In the genomic region with DNA sequence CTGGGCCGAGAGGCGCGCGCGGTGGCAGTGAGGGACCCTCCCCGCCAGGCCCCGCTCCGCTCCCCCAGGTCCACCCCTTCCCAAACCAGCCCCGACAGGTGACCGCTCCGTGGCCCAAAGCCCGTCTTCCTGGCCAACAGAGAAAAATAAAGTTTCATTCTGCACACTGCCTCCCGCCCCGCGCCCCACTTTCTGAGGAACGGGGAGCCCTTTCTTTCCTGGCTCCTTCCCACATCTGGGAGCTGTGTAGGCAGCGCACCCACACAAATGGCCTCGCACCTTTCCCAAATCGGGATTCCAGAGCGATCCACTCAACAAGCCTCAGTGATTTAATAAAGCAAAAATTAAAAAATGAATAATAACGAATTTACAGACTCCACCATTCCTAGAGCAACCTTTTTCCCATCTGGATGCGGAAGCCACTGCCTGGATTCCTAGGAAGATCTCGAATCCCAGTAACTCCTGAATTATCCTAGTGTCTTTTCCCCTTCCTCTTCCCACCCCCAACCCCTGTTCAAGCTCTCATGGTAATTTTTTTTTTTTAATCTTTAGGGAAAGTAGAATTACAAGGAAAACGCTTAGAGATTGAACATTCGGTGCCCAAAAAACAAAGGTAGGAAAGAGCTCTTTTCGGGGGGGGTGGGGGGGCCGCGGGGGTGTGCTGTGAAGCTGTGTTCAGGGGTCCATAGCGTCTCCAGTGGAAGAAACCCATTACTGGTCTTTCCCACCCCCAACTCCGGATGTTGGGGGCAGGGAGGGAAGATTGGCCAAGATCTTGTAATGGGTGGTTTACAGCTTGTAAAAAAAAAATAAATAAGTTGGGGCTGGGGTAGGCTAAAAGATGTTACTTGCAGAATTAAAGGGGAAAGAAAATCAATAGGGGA, we compare ENCODE assay signal across 12 cellular contexts. TPM values are rescaled to one million over a fixed set of nuclear protein-coding genes. Genes with fewer than 3 reads are reported as not detected.
DNase-seq lines count a peak whose midpoint lies in the region; ATAC-seq, FAIRE-seq and TF ChIP-seq lines count a peak whose summit lies in the region.
"Had no signal": no experiment of that assay in that cellular context is flagged by ENCODE, and none has a peak within 500 bp of the region (broad histone marks: within the 10 kb centered on the region; RNA-seq: fewer than 3 reads in every experiment).

No MANE protein-coding gene starts in this region.

- peaks cover 17% of the 10 kb centered on the region for H3K27me3 ChIP-seq in astrocyte (ENCODE audit: insufficient read depth, low read length)
- H3K27me3 ChIP-seq in heart left ventricle: peaks cover 63 to 100% (median 98%) of the 10 kb centered on the region in 9 donors

- peak overlapping the region; percentile 88 for H3K27ac ChIP-seq in astrocyte (ENCODE audit: low read depth, low read length)
- H3K27ac ChIP-seq in heart left ventricle: no peak overlapping the region

- peaks cover 65% of the 10 kb centered on the region for H3K79me2 ChIP-seq in astrocyte (ENCODE audit: insufficient read depth, low read length)

- WGBS in heart left ventricle, 4 donors: 14 to 22% (median 15%) methylated on average over 23 to 30 of the region's 30 CpGs

- no peaks in the 10 kb centered on the region for H3K27me3 Mint-ChIP-seq in astrocyte (ENCODE audit: low read depth, unreplicated experiment)
- H3K27me3 Mint-ChIP-seq in memory B cell: peaks cover 34% of the 10 kb centered on the region

- H3K36me3 Mint-ChIP-seq in astrocyte (ENCODE audit: low read depth, unreplicated experiment) (peaks cover 13% of the 10 kb centered on the region), memory B cell (no peaks in the 10 kb centered on the region)

- intact Hi-C loops in heart left ventricle (cut with DNase I): loop anchor here in 1 of 10 donors (10.0 kb wide), 1 partner anchor 264 kb away; no protein-coding TSS in a partner anchor

- peak overlapping the region; percentile 36 for H2AFZ ChIP-seq in astrocyte (ENCODE audit: low read depth, low read length)

- H3K27ac Mint-ChIP-seq in astrocyte (ENCODE audit: unreplicated experiment) (peak overlapping the region; percentile 99), memory B cell (no peak overlapping the region)

- H3K9me3 ChIP-seq in astrocyte (ENCODE audit: insufficient read depth, low read depth, low read length) (no peaks in the 10 kb centered on the region), heart left ventricle (no peaks in the 10 kb centered on the region)

- ATAC-seq in memory B cell (ENCODE audit: low read depth): no peak
- ATAC-seq in GM21447 (IDR thresholded peaks at IDR 0.05; ENCODE audit: unreplicated experiment): no peak
- no peak for ATAC-seq in heart left ventricle

- H3K4me3 ChIP-seq in AG10803 (ENCODE audit: low read length) (peak overlapping the region; percentile 79), HFF-Myc (replicated peaks; ENCODE audit: low read depth, low read length) (peak overlapping the region; percentile 58), astrocyte (ENCODE audit: insufficient read depth, low read depth, low read length) (peak overlapping the region; percentile 90), heart left ventricle (peak overlapping the region in 2 of 12 donors; percentile 1 to 19)
- H3K4me3 ChIP-seq: lung had no signal

- FAIRE-seq in astrocyte (lab: Jason Lieb, UNC): no peak
- FAIRE-seq: bronchial epithelial cell, H54 had no signal

- H3K4me1 ChIP-seq in astrocyte (ENCODE audit: insufficient read depth, low read length) (peaks cover 14% of the 10 kb centered on the region), heart left ventricle (peaks cover 0 to 32% (median 15%) of the 10 kb centered on the region in 12 donors)

- TF ChIP-seq CTCF in AG10803 (conservative IDR thresholded peaks at IDR 0.05; ENCODE audit: low read length): no peak
- no peak for TF ChIP-seq CTCF in HFF-Myc (IDR thresholded peaks at IDR 0.05; ENCODE audit: low read depth, low read length, missing control alignments)
- TF ChIP-seq CTCF in astrocyte (IDR thresholded peaks at IDR 0.05; ENCODE audit: insufficient read depth, low read depth, low read length): no peak
- no peak for TF ChIP-seq CTCF in heart left ventricle (IDR thresholded peaks at IDR 0.05)

- H3K36me3 ChIP-seq in astrocyte (ENCODE audit: insufficient read depth, low read length) (no peaks in the 10 kb centered on the region), heart left ventricle (no peaks in the 10 kb centered on the region)

- H3K4me1 Mint-ChIP-seq in astrocyte (ENCODE audit: low read depth, unreplicated experiment) (peaks cover 12% of the 10 kb centered on the region), memory B cell (peaks cover 14% of the 10 kb centered on the region)

- H3K4me3 Mint-ChIP-seq in astrocyte (ENCODE audit: unreplicated experiment) (peak overlapping the region; percentile 93), memory B cell (peak overlapping the region; percentile 63)

- H4K20me1 ChIP-seq in astrocyte (ENCODE audit: insufficient read depth, low read length): peaks cover 6% of the 10 kb centered on the region

- peak overlapping the region; percentile 96 for H3K9ac ChIP-seq in astrocyte (ENCODE audit: low read length)

- H3K4me2 ChIP-seq in astrocyte (ENCODE audit: low read length): peak overlapping the region; percentile 99

- H3K9me3 Mint-ChIP-seq in astrocyte (ENCODE audit: unreplicated experiment): peaks cover 1% of the 10 kb centered on the region
- peaks cover 3% of the 10 kb centered on the region for H3K9me3 Mint-ChIP-seq in memory B cell

- no peak for TF ChIP-seq POLR2A in heart left ventricle (IDR thresholded peaks at IDR 0.05)

- no peak for DNase-seq in AG10803 (ENCODE audit: low read depth)
- no peak for DNase-seq in HFF-Myc (ENCODE audit: extremely low read depth, low read depth)
- no peak for DNase-seq in astrocyte (ENCODE audit: low read depth)
- no peak for DNase-seq in memory B cell (ENCODE audit: low spot score in 2 of 2)
- no peak for DNase-seq in NCI-H1105 treated with DMSO at 0.1 percent for 48 hours (lab: John Stamatoyannopoulos, UW)
- no peak for DNase-seq in SHP77 treated with DMSO at 0.1 percent for 48 hours (lab: John Stamatoyannopoulos, UW)
- no peak for DNase-seq in heart left ventricle
- DNase-seq: GF-D8 had no signal

RNA-seq across cellular contexts. Expression of a gene that starts 1.6 kb away (rescaled TPM):
- total RNA-seq in astrocyte: 241 and 260 TPM in 2 replicates
- not detected for total RNA-seq in heart left ventricle
- under 1 TPM in 1 of 2 donors, not detected in 1; 0.01 TPM for polyA plus RNA-seq in heart left ventricle
- total RNA-seq: bronchial epithelial cell had no signal

RNA-seq across cellular contexts. Expression of a gene that starts 30.4 kb away (rescaled TPM):
- total RNA-seq in astrocyte: not detected in 2 replicates
- not detected for total RNA-seq in heart left ventricle
- not detected for polyA plus RNA-seq in heart left ventricle
- total RNA-seq: bronchial epithelial cell, lung had no signal
- polyA plus RNA-seq: lung had no signal

RNA-seq across cellular contexts. Expression of a gene that starts 54.2 kb away (rescaled TPM):
- total RNA-seq in astrocyte (162 and 168 TPM in 2 replicates), heart left ventricle (100 to 1,000 TPM in 4 of 9 donors, 10 to 100 TPM in 5; 66.9 to 122 (median 96.1) TPM)
- polyA plus RNA-seq in heart left ventricle: 100 to 1,000 TPM; 143 to 144 TPM

Comparison
In these comparisons a context has a peak if more than half of its experiments do, and no peak if none do; other contexts are left out.
1. RNA of a gene that starts 1.6 kb away (total RNA-seq): 241 to 260 TPM in astrocyte; not detected in heart left ventricle; every median in the first group is over 100 times any median in the second.